In genomic region chr1:40712405-40712944, GRCh38 we compare ENCODE assay signal across 8 cellular contexts. TPM values are rescaled to one million over a fixed set of nuclear protein-coding genes. Genes with fewer than 3 reads are reported as not detected.
DNase-seq lines count a peak whose midpoint lies in the region; ATAC-seq, FAIRE-seq and TF ChIP-seq lines count a peak whose summit lies in the region.

No MANE protein-coding gene starts in this region.

- 62% methylated on average over 5 of the region's 5 CpGs for WGBS in mammary epithelial cell (ENCODE audit: low coverage, missing lambda C conversion rate)
- 40 to 61% (median 42%) methylated on average over 4 to 5 of the region's 5 CpGs for WGBS in psoas muscle, 3 donors

- CTCF ChIA-PET in mammary epithelial cell (lab: Charles Lee; ENCODE audit: low non-redundant PET) = interaction anchor here (0.6 kb wide), 1 partner anchor 17 kb away, joined by 4 read pairs; no protein-coding TSS in a partner anchor

- H3K4me2 ChIP-seq in mammary epithelial cell (ENCODE audit: insufficient read depth, low read depth, low read length) = peak overlapping the region; percentile 86

- in situ Hi-C loops in mammary epithelial cell (cut with MboI; ENCODE audit: low sequenced_read_pairs in 2 of 2) = no loop called here

- intact Hi-C loops in mammary epithelial cell (cut with micrococcal nuclease) (loop anchor here (2.0 kb wide), 1 partner anchor 88 kb away; no protein-coding TSS in a partner anchor), psoas muscle (cut with DNase I) (no loop called here)

- ATAC-seq in psoas muscle (no peak), HG03432 (IDR thresholded peaks at IDR 0.05; ENCODE audit: unreplicated experiment) (no peak), GM18520 (IDR thresholded peaks at IDR 0.05; ENCODE audit: unreplicated experiment) (no peak)

- H3K4me1 ChIP-seq in mammary epithelial cell (ENCODE audit: insufficient read depth, low read length) = peaks cover 44% of the 10 kb centered on the region
- peaks cover 71% of the 10 kb centered on the region for H3K4me1 ChIP-seq in psoas muscle

- DNase-seq in DMS79 treated with DMSO at 0.1 percent for 48 hours (lab: John Stamatoyannopoulos, UW) (peak; percentile 46), NCI-H146 treated with DMSO at 0.1 percent for 48 hours (lab: John Stamatoyannopoulos, UW; ENCODE audit: unreplicated experiment) (peak; percentile 27), mammary epithelial cell (no peak), psoas muscle (no peak), frontal cortex (ENCODE audit: low spot score in 2 of 2) (no peak), NOMO-1 (lab: John Stamatoyannopoulos, UW; ENCODE audit: unreplicated experiment in 2 of 2) (no peak)

- no peaks in the 10 kb centered on the region for H4K20me1 ChIP-seq in mammary epithelial cell (ENCODE audit: insufficient read depth, low read length)

- H3K4me3 ChIP-seq in mammary epithelial cell (replicated peaks in 1 of 3; ENCODE audit: insufficient read depth in 1 of 3, low read depth in 2 of 3, low read length in 3 of 3) (peak overlapping the region in 2 of 3 experiments; percentile 4 to 83), psoas muscle (peak overlapping the region; percentile 75)

- H3K36me3 ChIP-seq in mammary epithelial cell (ENCODE audit: insufficient read depth, low read length) (peaks cover 6% of the 10 kb centered on the region), psoas muscle (ENCODE audit: insufficient read depth in 1 of 2, low read depth in 1 of 2) (peaks cover 0 to 3% of the 10 kb centered on the region in 2 donors)

- H3K9ac ChIP-seq in mammary epithelial cell (ENCODE audit: insufficient read depth, low read length) = no peak overlapping the region

- H3K9me3 ChIP-seq in mammary epithelial cell (replicated peaks; ENCODE audit: insufficient read depth, low read length) = no peaks in the 10 kb centered on the region
- no peaks in the 10 kb centered on the region for H3K9me3 ChIP-seq in psoas muscle

- H2AFZ ChIP-seq in mammary epithelial cell (ENCODE audit: low read depth, low read length) = no peak overlapping the region

- H3K27me3 ChIP-seq in mammary epithelial cell (ENCODE audit: insufficient read depth, low read length) (no peaks in the 10 kb centered on the region), psoas muscle (ENCODE audit: insufficient read depth in 3 of 3, low read length in 2 of 3) (no peaks in the 10 kb centered on the region)

- H3K27ac ChIP-seq in mammary epithelial cell (ENCODE audit: insufficient read depth, low read depth, low read length) = peak overlapping the region; percentile 55
- peak overlapping the region; percentile 81 for H3K27ac ChIP-seq in psoas muscle

- dilution Hi-C loops in mammary epithelial cell (cut with HindIII; ENCODE audit: low sequenced_read_pairs) = no loop called here

- TF ChIP-seq CTCF in mammary epithelial cell (conservative IDR thresholded peaks at IDR 0.05 in 1 of 2, IDR thresholded peaks at IDR 0.05 in 1 of 2; ENCODE audit: extremely low read depth in 1 of 2, insufficient read depth in 1 of 2, low read depth in 1 of 2, low read length in 2 of 2) = no peak
- no peak for TF ChIP-seq CTCF in psoas muscle (IDR thresholded peaks at IDR 0.05)

- BruUV-seq in mammary epithelial cell (replicated peaks; lab: Mats Ljungman, UMichigan) = no TSS peak

- no peak for FAIRE-seq in frontal cortex (lab: Jason Lieb, UNC)

- H3K79me2 ChIP-seq in mammary epithelial cell (ENCODE audit: insufficient read depth, low read length) = peaks cover 90% of the 10 kb centered on the region

RNA-seq across cellular contexts. Expression of gene NFYC, which starts 21.0 kb away (rescaled TPM):
- total RNA-seq in mammary epithelial cell (10 to 100 TPM; 32.0 to 48.7 TPM), psoas muscle (10 to 100 TPM; 45.8 to 67.8 (median 61.1) TPM), frontal cortex (31.8 TPM)
- polyA plus RNA-seq in mammary epithelial cell (57.0 TPM), psoas muscle (10 to 100 TPM; 52.0 to 69.0 (median 58.6) TPM)
- 26.7 TPM for polyA minus RNA-seq in mammary epithelial cell

RNA-seq across cellular contexts. Expression of gene RIMS3, which starts 47.0 kb away (rescaled TPM):
- total RNA-seq in mammary epithelial cell = 10 to 100 TPM in 1 of 2 donors, 1 to 10 TPM in 1; 7.7 to 16.5 TPM
- 3.0 TPM for polyA plus RNA-seq in mammary epithelial cell
- polyA minus RNA-seq in mammary epithelial cell = 9.1 TPM
- under 1 TPM; 0.15 to 0.42 (median 0.35) TPM for total RNA-seq in psoas muscle
- under 1 TPM; 0.07 to 0.31 (median 0.16) TPM for polyA plus RNA-seq in psoas muscle
- 24.1 TPM for total RNA-seq in frontal cortex

Comparison
In these comparisons a context has a peak if more than half of its experiments do, and no peak if none do; other contexts are left out.
1. DNase-seq: peak in DMS79 treated with DMSO at 0.1 percent for 48 hours (single experiment) and NCI-H146 treated with DMSO at 0.1 percent for 48 hours (single experiment); none in mammary epithelial cell (single experiment), psoas muscle (0 of 2), frontal cortex (0 of 2) and NOMO-1 (0 of 2).
2. RNA of gene RIMS3, which starts 47.0 kb away (total RNA-seq): 24.1 TPM in frontal cortex (single experiment) and 7.7 to 16.5 TPM in mammary epithelial cell; 0.15 to 0.42 TPM in psoas muscle; every median in the first group is over 4 times any median in the second.